In genomic region chr1:205076245-205076761, GRCh38 we compare ENCODE assay signal across 21 cellular contexts. TPM values are rescaled to one million over a fixed set of nuclear protein-coding genes. Genes with fewer than 3 reads are reported as not detected.
DNase-seq lines count a peak whose midpoint lies in the region; ATAC-seq and TF ChIP-seq lines count a peak whose summit lies in the region.
"Had no signal": no experiment of that assay in that cellular context is flagged by ENCODE, and none has a peak within 500 bp of the region (broad histone marks: within the 10 kb centered on the region; RNA-seq: fewer than 3 reads in every experiment).

No MANE protein-coding gene starts in this region.

- POLR2A ChIA-PET in SK-N-SH (lab: Yijun Ruan, JAX): no interaction called here

- no peak overlapping the region for H2AFZ ChIP-seq in SK-N-SH (ENCODE audit: low read depth)

- no peak overlapping the region for H3K4me2 ChIP-seq in SK-N-SH

- no peak overlapping the region for H3K27ac ChIP-seq in SK-N-SH (ENCODE audit: low read depth in 2 of 2, low read length in 1 of 2)
- no peak overlapping the region for H3K27ac ChIP-seq in body of pancreas
- H3K27ac ChIP-seq: 22Rv1; BLaER1 treated with 17β-estradiol and CSF1 and Interleukin-3, amounts not matched to agents 10 nM and 100 nM had no signal

- no peaks in the 10 kb centered on the region for H3K4me1 Mint-ChIP-seq in activated CD8-positive, alpha-beta memory T cell treated with anti-CD3 and anti-CD28 coated beads, Interleukin-2, amount 10 ng/mL, durations not matched to agents 7 days and 5 days

- CTCF ChIA-PET in SK-N-SH (lab: Yijun Ruan, JAX): interaction anchor here (1.0 to 6.2 kb wide), 4 partner anchors 9 to 269 kb away, joined by 3 to 58 read pairs (median 25); no protein-coding TSS in a partner anchor
- CTCF ChIA-PET in activated CD8-positive, alpha-beta memory T cell treated with anti-CD3 and anti-CD28 coated beads, Interleukin-2, amount 10 ng/mL, durations not matched to agents 7 days and 5 days (lab: Charles Lee): interaction anchor here (2.5 kb wide), 1 partner anchor 14 kb away, joined by 16 read pairs; no protein-coding TSS in a partner anchor

- no peak overlapping the region for H3K4me3 Mint-ChIP-seq in activated CD8-positive, alpha-beta memory T cell treated with anti-CD3 and anti-CD28 coated beads, Interleukin-2, amount 10 ng/mL, durations not matched to agents 7 days and 5 days

- H3K4me3 ChIP-seq in SK-N-SH (ENCODE audit: low read depth in 2 of 2, low read length in 1 of 2): peak overlapping the region in 1 of 2 experiments; percentile 1; a peak in 1 of 4 replicates
- no peak overlapping the region for H3K4me3 ChIP-seq in NB4 (ENCODE audit: low read depth, low read length)
- no peak overlapping the region for H3K4me3 ChIP-seq in body of pancreas
- H3K4me3 ChIP-seq: BLaER1 treated with 17β-estradiol and CSF1 and Interleukin-3, amounts not matched to agents 10 nM and 100 nM had no signal

- H3K36me3 Mint-ChIP-seq in activated CD8-positive, alpha-beta memory T cell treated with anti-CD3 and anti-CD28 coated beads, Interleukin-2, amount 10 ng/mL, durations not matched to agents 7 days and 5 days: no peaks in the 10 kb centered on the region

- intact Hi-C loops in body of pancreas (cut with DNase I): no loop called here

- H3K27ac Mint-ChIP-seq in activated CD8-positive, alpha-beta memory T cell treated with anti-CD3 and anti-CD28 coated beads, Interleukin-2, amount 10 ng/mL, durations not matched to agents 7 days and 5 days: no peak overlapping the region

- no peaks in the 10 kb centered on the region for H4K20me1 ChIP-seq in SK-N-SH (ENCODE audit: insufficient read depth)

- H3K9me3 ChIP-seq in SK-N-SH (no peaks in the 10 kb centered on the region), body of pancreas (no peaks in the 10 kb centered on the region)
- H3K9me3 ChIP-seq: BLaER1 treated with 17β-estradiol and CSF1 and Interleukin-3, amounts not matched to agents 10 nM and 100 nM had no signal

- H3F3A ChIP-seq in SK-N-SH (replicated peaks; ENCODE audit: insufficient read depth): peaks cover 3% of the 10 kb centered on the region

- TF ChIP-seq CTCF in SK-N-SH (IDR thresholded peaks at IDR 0.05) (no peak), NB4 (IDR thresholded peaks at IDR 0.05; ENCODE audit: low read depth, low read length) (no peak), body of pancreas (IDR thresholded peaks at IDR 0.05) (no peak)

- no peak for TF ChIP-seq POLR2A in NB4 (IDR thresholded peaks at IDR 0.05; ENCODE audit: extremely low read depth, insufficient read length)
- no peak for TF ChIP-seq POLR2A in body of pancreas (IDR thresholded peaks at IDR 0.05)

- DNase-seq in SK-N-SH (no peak), NB4 (ENCODE audit: low read depth) (peak; percentile 73), NCI-H187 treated with DMSO at 0.1 percent for 48 hours (lab: John Stamatoyannopoulos, UW) (no peak), body of pancreas (no peak)
- DNase-seq in activated CD8-positive, alpha-beta memory T cell treated with anti-CD3 and anti-CD28 coated beads, Interleukin-2, amount 10 ng/mL, durations not matched to agents 7 days and 5 days: peak; percentile 14
- DNase-seq in stimulated activated CD8-positive, alpha-beta memory T cell treated with anti-CD3 and anti-CD28 coated beads, Interleukin-4, amount 100 ng/mL, for 48 hours: peak; percentile 10
- no peak for DNase-seq in stimulated activated CD4-positive, alpha-beta T cell treated with anti-CD3 and anti-CD28 coated beads, Interleukin-4, amount 100 ng/mL, for 24 hours
- DNase-seq: DMS 273 treated with DMSO at 0.1 percent for 48 hours; GF-D8; MM.1S; NCI-H1105 treated with DMSO at 0.1 percent for 48 hours; NCI-H187; NCI-H69; NK-92 treated with Interleukin-12 subunit alpha and Interleukin-12 subunit beta, amount 100 ng/mL, for 24 hours had no signal

- H3K27me3 ChIP-seq in SK-N-SH (ENCODE audit: insufficient read depth): no peaks in the 10 kb centered on the region
- no peaks in the 10 kb centered on the region for H3K27me3 ChIP-seq in body of pancreas
- H3K27me3 ChIP-seq: BLaER1 treated with 17β-estradiol and CSF1 and Interleukin-3, amounts not matched to agents 10 nM and 100 nM had no signal

- no peak for TF ChIP-seq EP300 in SK-N-SH (IDR thresholded peaks at IDR 0.05; ENCODE audit: borderline replicate concordance in 1 of 2, low read depth in 1 of 2, low read length in 1 of 2)

- 69% methylated on average over 4 of the region's 4 CpGs for WGBS in SK-N-SH (ENCODE audit: low lambda C conversion rate)
- 71 to 81% methylated on average over 4 of the region's 4 CpGs for WGBS in body of pancreas, 2 donors

- no peak for TF ChIP-seq RAD21 in SK-N-SH (IDR thresholded peaks at IDR 0.05; ENCODE audit: low read length)

- no peaks in the 10 kb centered on the region for H3K27me3 Mint-ChIP-seq in activated CD8-positive, alpha-beta memory T cell treated with anti-CD3 and anti-CD28 coated beads, Interleukin-2, amount 10 ng/mL, durations not matched to agents 7 days and 5 days

- no peaks in the 10 kb centered on the region for H3K9me3 Mint-ChIP-seq in activated CD8-positive, alpha-beta memory T cell treated with anti-CD3 and anti-CD28 coated beads, Interleukin-2, amount 10 ng/mL, durations not matched to agents 7 days and 5 days (ENCODE audit: low read depth)

- no peaks in the 10 kb centered on the region; a peak in 1 of 4 replicates for H3K4me1 ChIP-seq in SK-N-SH (ENCODE audit: control insufficient read depth in 1 of 2, insufficient read depth in 2 of 2, low read depth in 1 of 2, low read length in 1 of 2)
- H3K4me1 ChIP-seq in body of pancreas: no peaks in the 10 kb centered on the region

- no peaks in the 10 kb centered on the region for H3K9me2 ChIP-seq in SK-N-SH

- H3K9ac ChIP-seq in SK-N-SH: no peak overlapping the region

- H3K79me2 ChIP-seq in SK-N-SH (ENCODE audit: insufficient read depth): no peaks in the 10 kb centered on the region

- H3K36me3 ChIP-seq in SK-N-SH (replicated peaks in 1 of 2; ENCODE audit: control insufficient read depth in 1 of 2, insufficient read depth in 2 of 2, low read length in 1 of 2) (peaks cover 0 to 6% of the 10 kb centered on the region in 2 experiments), body of pancreas (replicated peaks in 1 of 2; ENCODE audit: insufficient read depth in 1 of 2, low read depth in 2 of 2) (no peaks in the 10 kb centered on the region)
- H3K36me3 ChIP-seq: BLaER1 treated with 17β-estradiol and CSF1 and Interleukin-3, amounts not matched to agents 10 nM and 100 nM had no signal

- ATAC-seq in SK-N-SH treated with all-trans-retinoic acid at 6 μM for 48 hours: peak; percentile 6; the same call in 1 of the 3 replicates
- no peak for ATAC-seq in activated CD8-positive, alpha-beta memory T cell treated with anti-CD3 and anti-CD28 coated beads, Interleukin-2, amount 10 ng/mL, durations not matched to agents 7 days and 5 days
- no peak for ATAC-seq in body of pancreas
- ATAC-seq: HepG2 had no signal

TF ChIP-seq in SK-N-SH treated with all-trans-retinoic acid at 6 μM for 48 hours, 23 proteins besides CTCF, POLR2A, EP300 and RAD21:
- TF ChIP-seq TCF4 (CRISPR knock-in tag; IDR thresholded peaks at IDR 0.05; ENCODE audit: borderline replicate concordance) (no peak), ZNF70 (CRISPR knock-in tag; IDR thresholded peaks at IDR 0.05) (no peak), ZNF565 (CRISPR knock-in tag; conservative IDR thresholded peaks at IDR 0.05; ENCODE audit: low read depth) (no peak), ARNTL (CRISPR knock-in tag; IDR thresholded peaks at IDR 0.05; ENCODE audit: borderline replicate concordance, low read depth) (no peak)

TF ChIP-seq in SK-N-SH, 30 proteins besides CTCF, POLR2A, EP300 and RAD21 (continues in another document):
- no peak for TF ChIP-seq NRF1 (IDR thresholded peaks at IDR 0.05; ENCODE audit: low read depth, low read length)
- TF ChIP-seq FOSL2 (IDR thresholded peaks at IDR 0.05; ENCODE audit: borderline replicate concordance, low read depth): no peak
- TF ChIP-seq NFIC (IDR thresholded peaks at IDR 0.05; ENCODE audit: borderline replicate concordance): no peak
- no peak for TF ChIP-seq CHD2 (IDR thresholded peaks at IDR 0.05; ENCODE audit: low read length, partially characterized antibody)
- TF ChIP-seq USF2 (IDR thresholded peaks at IDR 0.05; ENCODE audit: borderline replicate concordance, low read depth, low read length): no peak
- TF ChIP-seq TAF1 (IDR thresholded peaks at IDR 0.05; ENCODE audit: borderline replicate concordance, low read depth, low read length): no peak
- TF ChIP-seq GATA2 (CRISPR knock-in tag; IDR thresholded peaks at IDR 0.05): no peak
- TF ChIP-seq RFX5 (IDR thresholded peaks at IDR 0.05; ENCODE audit: low read length): no peak
- TF ChIP-seq RCOR1 (IDR thresholded peaks at IDR 0.05; ENCODE audit: low read length): no peak
- no peak for TF ChIP-seq MEF2A (IDR thresholded peaks at IDR 0.05; ENCODE audit: borderline replicate concordance, low read depth)
- no peak for TF ChIP-seq SMC3 (IDR thresholded peaks at IDR 0.05; ENCODE audit: low read depth, low read length)
- TF ChIP-seq FOXM1 (IDR thresholded peaks at IDR 0.05; ENCODE audit: low read depth): no peak

RNA-seq across cellular contexts. Expression of gene TMEM81, which starts 8.0 kb away (rescaled TPM):
- polyA plus RNA-seq in SK-N-SH (2012; rRNA removed): 1.8 and 2.7 TPM in 2 replicates
- 2.2 and 2.3 TPM in 2 replicates for polyA plus RNA-seq in SK-N-SH (2012; cell fraction: cytosol; rRNA removed)
- polyA plus RNA-seq in SK-N-SH (2012; cell fraction: nucleus; rRNA removed): 1.9 and 3.8 TPM in 2 replicates
- 1 to 10 TPM; 2.3 to 3.0 TPM for total RNA-seq in activated CD8-positive, alpha-beta memory T cell treated with anti-CD3 and anti-CD28 coated beads, Interleukin-2, amount 10 ng/mL, durations not matched to agents 7 days and 5 days
- 1 to 10 TPM; 1.3 to 2.0 TPM for total RNA-seq in body of pancreas

RNA-seq across cellular contexts. Expression of gene CNTN2, which starts 33.3 kb away (rescaled TPM):
- 0.02 and 0.03 TPM in 2 replicates for polyA plus RNA-seq in SK-N-SH (2012; rRNA removed)
- 0.01 and 0.03 TPM in 2 replicates for polyA plus RNA-seq in SK-N-SH (2012; cell fraction: cytosol; rRNA removed)
- 0.06 and 0.19 TPM in 2 replicates for polyA plus RNA-seq in SK-N-SH (2012; cell fraction: nucleus; rRNA removed)
- total RNA-seq in activated CD8-positive, alpha-beta memory T cell treated with anti-CD3 and anti-CD28 coated beads, Interleukin-2, amount 10 ng/mL, durations not matched to agents 7 days and 5 days: not detected
- not detected for total RNA-seq in body of pancreas
- total RNA-seq: Daoy, HepG2, OCI-LY7 had no signal
- polyA plus RNA-seq: AG04450, HepG2 had no signal

RNA-seq across cellular contexts. Expression of gene RBBP5, which starts 45.5 kb away (rescaled TPM):
- 5.7 and 7.7 TPM in 2 replicates for polyA plus RNA-seq in SK-N-SH (2012; rRNA removed)
- polyA plus RNA-seq in SK-N-SH (2012; cell fraction: cytosol; rRNA removed): 8.5 and 9.2 TPM in 2 replicates
- 2.3 and 4.0 TPM in 2 replicates for polyA plus RNA-seq in SK-N-SH (2012; cell fraction: nucleus; rRNA removed)
- total RNA-seq in activated CD8-positive, alpha-beta memory T cell treated with anti-CD3 and anti-CD28 coated beads, Interleukin-2, amount 10 ng/mL, durations not matched to agents 7 days and 5 days: 10 to 100 TPM; 22.8 to 23.0 TPM
- 1 to 10 TPM; 5.6 to 9.3 TPM for total RNA-seq in body of pancreas

Comparison
In these comparisons a context has a peak if more than half of its experiments do, and no peak if none do; other contexts are left out.
1. DNase-seq: peak in NB4 (single experiment), activated CD8-positive, alpha-beta memory T cell treated with anti-CD3 and anti-CD28 coated beads, Interleukin-2, amount 10 ng/mL, durations not matched to agents 7 days and 5 days (single experiment) and stimulated activated CD8-positive, alpha-beta memory T cell treated with anti-CD3 and anti-CD28 coated beads, Interleukin-4, amount 100 ng/mL, for 48 hours (single experiment); none in SK-N-SH (single experiment), stimulated activated CD4-positive, alpha-beta T cell treated with anti-CD3 and anti-CD28 coated beads, Interleukin-4, amount 100 ng/mL, for 24 hours (single experiment), NCI-H187 treated with DMSO at 0.1 percent for 48 hours (single experiment) and body of pancreas (0 of 4).